In the genomic region with DNA sequence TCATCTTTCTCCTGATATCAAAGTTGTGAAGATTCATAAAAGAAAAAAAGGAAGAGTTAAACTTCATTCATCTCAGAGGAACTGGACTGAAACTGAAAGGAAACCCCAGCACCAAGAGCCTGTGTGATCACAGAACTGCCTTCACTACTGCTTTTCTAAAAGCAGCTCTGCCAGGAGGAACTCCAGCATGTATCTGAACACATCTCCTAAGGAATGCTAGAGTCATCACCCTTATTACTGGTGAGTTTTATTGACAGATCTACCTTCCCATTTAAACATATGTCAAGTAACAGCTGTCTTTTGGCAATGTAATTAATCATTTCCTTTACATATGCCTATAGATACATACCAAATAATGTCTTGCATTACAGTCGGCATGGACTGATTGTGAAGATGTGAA, we compare ENCODE assay signal across 8 cellular contexts.
DNase-seq lines count a peak whose midpoint lies in the region; ATAC-seq and TF ChIP-seq lines count a peak whose summit lies in the region.

No MANE protein-coding gene starts in this region.

- TF ChIP-seq CTCF in OCI-LY3 (IDR thresholded peaks at IDR 0.05; ENCODE audit: low read depth, low read length) (no peak), neutrophil (IDR thresholded peaks at IDR 0.05) (no peak), ovary (IDR thresholded peaks at IDR 0.05) (no peak)

- peaks cover 69% of the 10 kb centered on the region for H3K4me1 ChIP-seq in OCI-LY3 (ENCODE audit: low read length)
- H3K4me1 ChIP-seq in neutrophil (ENCODE audit: control insufficient read depth in 1 of 2, insufficient read depth in 1 of 2, low read depth in 1 of 2, low read length in 1 of 2): peaks cover 54 to 56% of the 10 kb centered on the region in 2 experiments
- H3K4me1 ChIP-seq in ovary (ENCODE audit: insufficient read depth): no peaks in the 10 kb centered on the region

- peak; percentile 36 for ATAC-seq in HG02763 (IDR thresholded peaks at IDR 0.05; ENCODE audit: unreplicated experiment)

- no peak overlapping the region for H2AFZ ChIP-seq in OCI-LY3 (ENCODE audit: low read depth, low read length)

- intact Hi-C loops in ovary (cut with DNase I): no loop called here

- H3K4me3 ChIP-seq in OCI-LY3 (ENCODE audit: low read length) (peak overlapping the region; percentile 45), neutrophil (ENCODE audit: low read depth in 1 of 2, low read length in 1 of 2) (no peak overlapping the region), MG63 (no peak overlapping the region), ovary (no peak overlapping the region)

- no peaks in the 10 kb centered on the region for H3K9me3 ChIP-seq in OCI-LY3 (ENCODE audit: insufficient read depth, low read length)
- no peaks in the 10 kb centered on the region for H3K9me3 ChIP-seq in neutrophil
- no peaks in the 10 kb centered on the region for H3K9me3 ChIP-seq in MG63
- no peaks in the 10 kb centered on the region for H3K9me3 ChIP-seq in ovary

- no peak for TF ChIP-seq POLR2A in ovary (IDR thresholded peaks at IDR 0.05)

- TF ChIP-seq EP300 in ovary (IDR thresholded peaks at IDR 0.05): no peak

- H4K20me1 ChIP-seq in OCI-LY3 (ENCODE audit: insufficient read depth, low read length): no peaks in the 10 kb centered on the region

- H3K27ac ChIP-seq in OCI-LY3 (ENCODE audit: low read length) (peak overlapping the region; percentile 93), neutrophil (peak overlapping the region; percentile 81), ovary (no peak overlapping the region)

- H3K4me2 ChIP-seq in OCI-LY3 (ENCODE audit: low read length): peak overlapping the region; percentile 71

- H3K9ac ChIP-seq in OCI-LY3 (ENCODE audit: low read length): peak overlapping the region; percentile 28; the same call in 1 of the 2 replicates

- H3K27me3 ChIP-seq in OCI-LY3 (ENCODE audit: low read depth, low read length) (0 out of 2 replicates have a peak, but pooled peaks cover 8% of the 10 kb centered on the region), neutrophil (no peaks in the 10 kb centered on the region), MG63 (no peaks in the 10 kb centered on the region), ovary (no peaks in the 10 kb centered on the region)

- DNase-seq in NCI-H2171 treated with DMSO at 0.1 percent for 48 hours (lab: John Stamatoyannopoulos, UW) (peak; percentile 30), NCI-H2171 (lab: John Stamatoyannopoulos, UW) (no peak), MG63 (no peak), NCI-H187 (lab: John Stamatoyannopoulos, UW) (no peak), ovary (no peak)

- WGBS in ovary, 3 donors: 68 to 92% (median 88%) methylated on average over 1 of the region's 1 CpG

- H3K36me3 ChIP-seq in OCI-LY3 (replicated peaks; ENCODE audit: low read depth, low read length) (no peaks in the 10 kb centered on the region), neutrophil (peaks cover 5% of the 10 kb centered on the region), MG63 (peaks cover 2% of the 10 kb centered on the region; the same call in 1 of the 2 replicates), ovary (no peaks in the 10 kb centered on the region)

- H3K79me2 ChIP-seq in OCI-LY3 (ENCODE audit: low read length): no peaks in the 10 kb centered on the region

Comparison
In these comparisons a context has a peak if more than half of its experiments do, and no peak if none do; other contexts are left out.
1. H3K27ac ChIP-seq: peak in OCI-LY3 (single experiment) and neutrophil (single experiment); none in ovary (0 of 2).